Comparison of ENCODE assay signal across 1 cellular context in genomic region chr3:4303187-4304123, GRCh38.
TF ChIP-seq lines count a peak whose summit lies in the region.

Gene SETMAR (plus strand): TSS chr3:4303369. CDS start chr3:4303371, 2 bp downstream.

TF ChIP-seq in K562, 482 proteins besides CTCF, POLR2A, EP300 and RAD21 (continued from another document and continues in another):
- peak; percentile 55 for TF ChIP-seq TAF1 (IDR thresholded peaks at IDR 0.05; ENCODE audit: control insufficient read depth, extremely low read depth, insufficient read depth, low read length, severe bottlenecking)
- TF ChIP-seq ATF7 (IDR thresholded peaks at IDR 0.05) = peak; percentile 84
- no peak for TF ChIP-seq RBM17 (IDR thresholded peaks at IDR 0.05; ENCODE audit: borderline replicate concordance, low read depth, low read length)
- TF ChIP-seq STAT6 (CRISPR knock-in tag; IDR thresholded peaks at IDR 0.05) = 0 out of 2 replicates have a peak, but pooled peaks have one; percentile 78
- 0 out of 4 replicates have a peak, but pooled peaks of 1 of the 2 experiments have one; percentile 3 for TF ChIP-seq ZMIZ1 (IDR thresholded peaks at IDR 0.05; ENCODE audit: low read depth in 2 of 2, low read length in 2 of 2)
- peak; percentile 66 for TF ChIP-seq FIP1L1 (IDR thresholded peaks at IDR 0.05; ENCODE audit: low read depth, low read length, poor library complexity, severe bottlenecking)
- peak; percentile 94 for TF ChIP-seq CREB3L1 (IDR thresholded peaks at IDR 0.05; ENCODE audit: borderline replicate concordance, low read depth)
- 0 out of 2 replicates have a peak, but pooled peaks have one; percentile 17 for TF ChIP-seq ZNF583 (CRISPR knock-in tag; IDR thresholded peaks at IDR 0.05)
- no peak for TF ChIP-seq CBFA2T3 (IDR thresholded peaks at IDR 0.05)
- 0 out of 2 replicates have a peak, but pooled peaks have one; percentile 69 for TF ChIP-seq SREBF2 (CRISPR knock-in tag; IDR thresholded peaks at IDR 0.05)
- peak; percentile 54 for TF ChIP-seq FOSL1 (tag; conservative IDR thresholded peaks at IDR 0.05)
- peak; percentile 57; the same call in 1 of the 2 replicates for TF ChIP-seq GATAD2B (IDR thresholded peaks at IDR 0.05; ENCODE audit: borderline replicate concordance)
- TF ChIP-seq SMAD2 (IDR thresholded peaks at IDR 0.05; ENCODE audit: low read depth, low read length) = no peak
- 0 out of 2 replicates have a peak, but pooled peaks have one; percentile 34 for TF ChIP-seq RREB1 (CRISPR knock-in tag; IDR thresholded peaks at IDR 0.05)
- no peak for TF ChIP-seq GABPB2 (CRISPR knock-in tag; conservative IDR thresholded peaks at IDR 0.05)
- peak; percentile 74 for TF ChIP-seq ATF4 (CRISPR knock-in tag; IDR thresholded peaks at IDR 0.05)
- TF ChIP-seq CTBP1 (IDR thresholded peaks at IDR 0.05; ENCODE audit: borderline replicate concordance) = peak; percentile 58; the same call in 1 of the 2 replicates
- peak; percentile 94 for TF ChIP-seq MYC (IDR thresholded peaks at IDR 0.05; ENCODE audit: low read depth, low read length)
- peak; percentile 49; the same call in 1 of the 2 replicates for TF ChIP-seq MYC (CRISPR knock-in tag; IDR thresholded peaks at IDR 0.05; ENCODE audit: borderline replicate concordance, low read depth)
- TF ChIP-seq MEF2A (IDR thresholded peaks at IDR 0.05; ENCODE audit: control insufficient read depth, low read depth, low read length) = no peak
- no peak for TF ChIP-seq U2AF1 (optimal IDR thresholded peaks at IDR 0.05; ENCODE audit: low read depth, low read length)
- TF ChIP-seq ZNF277 (CRISPR knock-in tag; IDR thresholded peaks at IDR 0.05; ENCODE audit: borderline replicate concordance) = no peak
- TF ChIP-seq HCFC1 (IDR thresholded peaks at IDR 0.05; ENCODE audit: low read depth, low read length) = peak; percentile 98
- no peak for TF ChIP-seq JUNB (CRISPR knock-in tag; conservative IDR thresholded peaks at IDR 0.05)
- TF ChIP-seq E2F3 (CRISPR knock-in tag; IDR thresholded peaks at IDR 0.05) = peak; percentile 91
- TF ChIP-seq SFPQ (IDR thresholded peaks at IDR 0.05; ENCODE audit: low read depth, low read length) = no peak
